In genomic region chr20:36474563-36474962, GRCh38 we compare ENCODE assay signal across 14 cellular contexts.
DNase-seq lines count a peak whose midpoint lies in the region; ATAC-seq and TF ChIP-seq lines count a peak whose summit lies in the region.
"Had no signal": no experiment of that assay in that cellular context is flagged by ENCODE, and none has a peak within 500 bp of the region (broad histone marks: within the 10 kb centered on the region; RNA-seq: fewer than 3 reads in every experiment).

No MANE protein-coding gene starts in this region.

- H3K4me1 Mint-ChIP-seq in activated CD4-positive, alpha-beta T cell treated with anti-CD3 and anti-CD28 coated beads, Interleukin-2, amount 10 ng/mL, durations not matched to agents 7 days and 5 days = peaks cover 45% of the 10 kb centered on the region
- peaks cover 74% of the 10 kb centered on the region for H3K4me1 Mint-ChIP-seq in brain

- TF ChIP-seq POLR2A in transverse colon (IDR thresholded peaks at IDR 0.05) = no peak

- H3K36me3 Mint-ChIP-seq in activated CD4-positive, alpha-beta T cell treated with anti-CD3 and anti-CD28 coated beads, Interleukin-2, amount 10 ng/mL, durations not matched to agents 7 days and 5 days (ENCODE audit: low read depth) = no peaks in the 10 kb centered on the region
- H3K36me3 Mint-ChIP-seq in brain = peaks cover 40% of the 10 kb centered on the region

- no peak for TF ChIP-seq EP300 in transverse colon (IDR thresholded peaks at IDR 0.05; ENCODE audit: low read depth)

- POLR2A ChIA-PET in activated CD4-positive, alpha-beta T cell treated with anti-CD3 and anti-CD28 coated beads, Interleukin-2, amount 10 ng/mL, durations not matched to agents 7 days and 5 days (lab: Charles Lee) = no interaction called here

- H3K27ac Mint-ChIP-seq in activated CD4-positive, alpha-beta T cell treated with anti-CD3 and anti-CD28 coated beads, Interleukin-2, amount 10 ng/mL, durations not matched to agents 7 days and 5 days = peak overlapping the region; percentile 87
- H3K27ac Mint-ChIP-seq in brain = peak overlapping the region in 4 of 5 experiments; percentile 20 to 92 (median 72)

- no peak overlapping the region for H3K4me3 Mint-ChIP-seq in activated CD4-positive, alpha-beta T cell treated with anti-CD3 and anti-CD28 coated beads, Interleukin-2, amount 10 ng/mL, durations not matched to agents 7 days and 5 days
- H3K4me3 Mint-ChIP-seq in brain = peak overlapping the region in 1 of 5 experiments; percentile 3
- H3K4me3 Mint-ChIP-seq: activated T-cell treated with anti-CD3 and anti-CD28 coated beads, Interleukin-2, amount 50 U/mL, for 72 hours had no signal

- peak overlapping the region; percentile 19 for H3K27ac ChIP-seq in muscle layer of colon (ENCODE audit: low read depth, low read length)
- H3K27ac ChIP-seq in transverse colon = peak overlapping the region; percentile 86 to 94 (median 91)
- H3K27ac ChIP-seq: prostate gland had no signal

- intact Hi-C loops in transverse colon (cut with DNase I; ENCODE audit: low total_unique reads) = no loop called here

- TF ChIP-seq CTCF in brain (conservative IDR thresholded peaks at IDR 0.05) (no peak), transverse colon (IDR thresholded peaks at IDR 0.05) (no peak)

- H3K9ac ChIP-seq in muscle layer of colon (ENCODE audit: low read length) = no peak overlapping the region

- ATAC-seq in GM21390 (IDR thresholded peaks at IDR 0.05; ENCODE audit: unreplicated experiment) (no peak), GM19395 (IDR thresholded peaks at IDR 0.05; ENCODE audit: unreplicated experiment) (no peak)
- ATAC-seq: activated T-cell treated with anti-CD3 and anti-CD28 coated beads, Interleukin-2, amount 50 U/mL, for 72 hours had no signal

- CTCF ChIA-PET in activated CD4-positive, alpha-beta T cell treated with anti-CD3 and anti-CD28 coated beads, Interleukin-2, amount 10 ng/mL, durations not matched to agents 7 days and 5 days (lab: Charles Lee) = interaction anchor here (1.2 kb wide), 1 partner anchor 8 kb away, joined by 3 read pairs; no protein-coding TSS in a partner anchor

- DNase-seq in activated CD4-positive, alpha-beta T cell treated with anti-CD3 and anti-CD28 coated beads, Interleukin-2, amount 10 ng/mL, durations not matched to agents 7 days and 5 days = no peak
- DNase-seq in activated CD4-positive, alpha-beta T cell treated with anti-CD3 and anti-CD28 coated beads, Interleukin-2, amount 50 U/mL, for 1 hour = no peak
- DNase-seq in transverse colon (no peak), T-helper 1 cell (no peak)
- DNase-seq: activated T-cell treated with anti-CD3 and anti-CD28 coated beads, Interleukin-2, amount 50 U/mL, for 72 hours; central memory CD4-positive, alpha-beta T cell; DND-41; islet precursor cell; NCI-H1105 treated with DMSO at 0.1 percent for 48 hours had no signal

- no peaks in the 10 kb centered on the region for H3K9me3 Mint-ChIP-seq in activated CD4-positive, alpha-beta T cell treated with anti-CD3 and anti-CD28 coated beads, Interleukin-2, amount 10 ng/mL, durations not matched to agents 7 days and 5 days
- no peaks in the 10 kb centered on the region for H3K9me3 Mint-ChIP-seq in brain
- H3K9me3 Mint-ChIP-seq: activated T-cell treated with anti-CD3 and anti-CD28 coated beads, Interleukin-2, amount 50 U/mL, for 72 hours had no signal

- H3K4me3 ChIP-seq in muscle layer of colon (ENCODE audit: low read depth in 1 of 2, low read length in 2 of 2) (no peak overlapping the region), transverse colon (no peak overlapping the region)
- H3K4me3 ChIP-seq: prostate gland had no signal

- in situ Hi-C loops in transverse colon (cut with MboI; ENCODE audit: low pct_ligation_motif_present in 1 of 4, low pct_unique_long_range_greater_than_20kb in 1 of 4, low sequenced_read_pairs in 3 of 4) = no loop called here

- no peaks in the 10 kb centered on the region for H3K27me3 Mint-ChIP-seq in activated CD4-positive, alpha-beta T cell treated with anti-CD3 and anti-CD28 coated beads, Interleukin-2, amount 10 ng/mL, durations not matched to agents 7 days and 5 days
- peaks cover 3% of the 10 kb centered on the region for H3K27me3 Mint-ChIP-seq in brain

- peaks cover 5% of the 10 kb centered on the region for H3K36me3 ChIP-seq in muscle layer of colon (ENCODE audit: insufficient read depth, low read length)
- no peaks in the 10 kb centered on the region for H3K36me3 ChIP-seq in transverse colon
- H3K36me3 ChIP-seq: prostate gland had no signal

- H3K9me3 ChIP-seq in muscle layer of colon (ENCODE audit: low read length) (no peaks in the 10 kb centered on the region), transverse colon (no peaks in the 10 kb centered on the region)
- H3K9me3 ChIP-seq: prostate gland had no signal

- H3K4me1 ChIP-seq in muscle layer of colon (ENCODE audit: insufficient read depth, low read length) = peaks cover 59% of the 10 kb centered on the region
- peaks cover 36 to 53% (median 50%) of the 10 kb centered on the region in 4 donors for H3K4me1 ChIP-seq in transverse colon
- H3K4me1 ChIP-seq: prostate gland had no signal

- WGBS in transverse colon (ENCODE audit: low coverage in 1 of 2), 2 donors = 29% methylated on average over 1 of the region's 1 CpG; no CpG with 5 or more reads in 1 of the 2 donors

- H3K27me3 ChIP-seq in muscle layer of colon (ENCODE audit: control insufficient read depth in 1 of 2, insufficient read depth in 2 of 2, low read length in 2 of 2) (no peaks in the 10 kb centered on the region), transverse colon (no peaks in the 10 kb centered on the region)
